ENCODE assay signal across 10 cellular contexts in genomic region chr6:6221829-6222535, GRCh38.
DNase-seq lines count a peak whose midpoint lies in the region; ATAC-seq, FAIRE-seq and TF ChIP-seq lines count a peak whose summit lies in the region.
"Had no signal": no experiment of that assay in that cellular context is flagged by ENCODE, and none has a peak within 500 bp of the region (broad histone marks: within the 10 kb centered on the region; RNA-seq: fewer than 3 reads in every experiment).

No MANE protein-coding gene starts in this region.

- no peaks in the 10 kb centered on the region for H3K36me3 ChIP-seq in GM12878 (ENCODE audit: control insufficient read depth in 2 of 2, insufficient read depth in 2 of 2, low read length in 1 of 2)

- no peak overlapping the region for H3K27ac ChIP-seq in GM12878 (ENCODE audit: control insufficient read depth, insufficient read depth)

- no peaks in the 10 kb centered on the region for H3K9me3 ChIP-seq in GM12878 (replicated peaks; ENCODE audit: control insufficient read depth, insufficient read depth, low read length)

- RAD21 ChIA-PET in GM12878 (lab: Charles Lee; ENCODE audit: unreplicated experiment) = interaction anchor here (1.0 to 2.9 kb wide), 5 partner anchors 94 to 325 kb away, joined by 3 to 17 read pairs (median 8); no protein-coding TSS in a partner anchor

- SMC1A ChIA-PET in GM12878 (lab: Charles Lee; ENCODE audit: uncharacterized antibody, unreplicated experiment) = interaction anchor here (1.0 to 2.8 kb wide), 8 partner anchors 25 to 325 kb away, joined by 3 to 15 read pairs (median 6); no protein-coding TSS in a partner anchor

- DNase-seq in NCI-H1417 (lab: John Stamatoyannopoulos, UW) = peak; percentile 5 to 22 (median 12)
- DNase-seq in NCI-H1417 treated with DMSO at 0.1 percent for 48 hours (lab: John Stamatoyannopoulos, UW) = no peak
- peak; percentile 17 to 22 for DNase-seq in Kasumi-1 (lab: John Stamatoyannopoulos, UW)
- no peak for DNase-seq in GM12878 (ENCODE audit: low read depth, low spot score)
- peak; percentile 53 for DNase-seq in myocyte (ENCODE audit: low read depth)
- DNase-seq in dedifferentiated amniotic fluid mesenchymal stem cell (ENCODE audit: extremely low spot score) = no peak
- DNase-seq in NCI-H2171 (lab: John Stamatoyannopoulos, UW) = no peak
- no peak for DNase-seq in foreskin fibroblast

- CTCF ChIA-PET in GM12878 (lab: Yijun Ruan, JAX) = interaction anchor here (0.7 to 4.3 kb wide), 19 partner anchors 9 to 325 kb away, joined by 3 to 19 read pairs (median 5); no protein-coding TSS in a partner anchor

- H3K79me2 ChIP-seq in GM12878 (ENCODE audit: control insufficient read depth, insufficient read depth, low read length) = no peaks in the 10 kb centered on the region

- H4K20me1 ChIP-seq in GM12878 (ENCODE audit: control insufficient read depth, insufficient read depth) = no peaks in the 10 kb centered on the region

- TF ChIP-seq RAD21 in GM12878 (IDR thresholded peaks at IDR 0.05; ENCODE audit: insufficient read depth, low read depth, low read length) = peak; percentile 52

- 15% methylated on average over 7 of the region's 7 CpGs for WGBS in GM12878 (ENCODE audit: insufficient coverage, insufficient replicate concordance, low lambda C conversion rate, missing lambda C conversion rate)

- ATAC-seq in GM12878 = peak; percentile 68

- H3K27me3 ChIP-seq in GM12878 (replicated peaks in 1 of 2; ENCODE audit: control insufficient read depth in 2 of 2, insufficient read depth in 2 of 2, low read length in 1 of 2) = no peaks in the 10 kb centered on the region

- no TSS peak for BruUV-seq in GM12878 (replicated peaks; lab: Mats Ljungman, UMichigan)

- H3K4me1 ChIP-seq in GM12878 (ENCODE audit: control insufficient read depth, insufficient read depth, low read length) = no peaks in the 10 kb centered on the region

- H3K4me3 ChIP-seq in GM12878 (no peak overlapping the region), foreskin fibroblast (ENCODE audit: low read depth in 1 of 2, low read length in 2 of 2) (no peak overlapping the region)

- POLR2A ChIA-PET in GM12878 (lab: Charles Lee) = interaction anchor here (0.8 kb wide), 1 partner anchor 108 kb away, joined by 3 read pairs; no protein-coding TSS in a partner anchor

- H3K4me2 ChIP-seq in GM12878 (ENCODE audit: control insufficient read depth, insufficient read depth) = no peak overlapping the region

- FAIRE-seq in GM12878 (lab: Jason Lieb, UNC) = no peak
- FAIRE-seq: colon, GM18507 had no signal

- H3K9ac ChIP-seq in GM12878 (ENCODE audit: control insufficient read depth, insufficient read depth, low read length) = no peak overlapping the region

- TF ChIP-seq POLR2A in GM12878 (IDR thresholded peaks at IDR 0.05; ENCODE audit: low read depth, low read length) = no peak

- TF ChIP-seq CTCF in GM12878 (IDR thresholded peaks at IDR 0.05 in 2 of 3, conservative IDR thresholded peaks at IDR 0.05 in 1 of 3; ENCODE audit: control insufficient read depth in 2 of 3, extremely low read depth in 1 of 3, insufficient read depth in 1 of 3, low read depth in 3 of 3, low read length in 3 of 3) = peak; percentile 33 to 44 (median 33); a peak in 4 of 6 replicates
- TF ChIP-seq CTCF in foreskin fibroblast (IDR thresholded peaks at IDR 0.05; ENCODE audit: low read depth, low read length) = no peak

- intact Hi-C loops in GM12878 (cut with micrococcal nuclease; ENCODE audit: unreplicated experiment) = loop anchor here (5.0 to 10.0 kb wide), 3 partner anchors 95 to 325 kb away; no protein-coding TSS in a partner anchor

- TF ChIP-seq EP300 in GM12878 (IDR thresholded peaks at IDR 0.05; ENCODE audit: borderline replicate concordance in 1 of 2, control insufficient read depth in 1 of 2, low read depth in 2 of 2, low read length in 2 of 2) = no peak

- in situ Hi-C loops in GM12878 (cut with MboI) = no loop called here

- H2AFZ ChIP-seq in GM12878 (ENCODE audit: control insufficient read depth, low read depth, low read length) = no peak overlapping the region

TF ChIP-seq in GM12878, 131 proteins besides CTCF, POLR2A, EP300 and RAD21:
- TF ChIP-seq ZNF622 (IDR thresholded peaks at IDR 0.05) (no peak), ATF7 (IDR thresholded peaks at IDR 0.05; ENCODE audit: low read depth) (0 out of 2 replicates have a peak, but pooled peaks have one; percentile 31), EGR1 (IDR thresholded peaks at IDR 0.05; ENCODE audit: borderline replicate concordance in 1 of 2, low read depth in 2 of 2, low read length in 2 of 2) (no peak), SMC3 (IDR thresholded peaks at IDR 0.05; ENCODE audit: borderline replicate concordance, low read length) (peak; percentile 46; the same call in 1 of the 2 replicates), GATAD2B (conservative IDR thresholded peaks at IDR 0.05; ENCODE audit: low read depth) (no peak), USF2 (IDR thresholded peaks at IDR 0.05; ENCODE audit: borderline replicate concordance, low read depth, low read length) (no peak), IKZF2 (IDR thresholded peaks at IDR 0.05) (peak in 1 of 2 experiments; percentile 47; a peak in 1 of 4 replicates), IKZF1 (conservative IDR thresholded peaks at IDR 0.05) (peak; percentile 43)
- TF ChIP-seq, protein P1, sequence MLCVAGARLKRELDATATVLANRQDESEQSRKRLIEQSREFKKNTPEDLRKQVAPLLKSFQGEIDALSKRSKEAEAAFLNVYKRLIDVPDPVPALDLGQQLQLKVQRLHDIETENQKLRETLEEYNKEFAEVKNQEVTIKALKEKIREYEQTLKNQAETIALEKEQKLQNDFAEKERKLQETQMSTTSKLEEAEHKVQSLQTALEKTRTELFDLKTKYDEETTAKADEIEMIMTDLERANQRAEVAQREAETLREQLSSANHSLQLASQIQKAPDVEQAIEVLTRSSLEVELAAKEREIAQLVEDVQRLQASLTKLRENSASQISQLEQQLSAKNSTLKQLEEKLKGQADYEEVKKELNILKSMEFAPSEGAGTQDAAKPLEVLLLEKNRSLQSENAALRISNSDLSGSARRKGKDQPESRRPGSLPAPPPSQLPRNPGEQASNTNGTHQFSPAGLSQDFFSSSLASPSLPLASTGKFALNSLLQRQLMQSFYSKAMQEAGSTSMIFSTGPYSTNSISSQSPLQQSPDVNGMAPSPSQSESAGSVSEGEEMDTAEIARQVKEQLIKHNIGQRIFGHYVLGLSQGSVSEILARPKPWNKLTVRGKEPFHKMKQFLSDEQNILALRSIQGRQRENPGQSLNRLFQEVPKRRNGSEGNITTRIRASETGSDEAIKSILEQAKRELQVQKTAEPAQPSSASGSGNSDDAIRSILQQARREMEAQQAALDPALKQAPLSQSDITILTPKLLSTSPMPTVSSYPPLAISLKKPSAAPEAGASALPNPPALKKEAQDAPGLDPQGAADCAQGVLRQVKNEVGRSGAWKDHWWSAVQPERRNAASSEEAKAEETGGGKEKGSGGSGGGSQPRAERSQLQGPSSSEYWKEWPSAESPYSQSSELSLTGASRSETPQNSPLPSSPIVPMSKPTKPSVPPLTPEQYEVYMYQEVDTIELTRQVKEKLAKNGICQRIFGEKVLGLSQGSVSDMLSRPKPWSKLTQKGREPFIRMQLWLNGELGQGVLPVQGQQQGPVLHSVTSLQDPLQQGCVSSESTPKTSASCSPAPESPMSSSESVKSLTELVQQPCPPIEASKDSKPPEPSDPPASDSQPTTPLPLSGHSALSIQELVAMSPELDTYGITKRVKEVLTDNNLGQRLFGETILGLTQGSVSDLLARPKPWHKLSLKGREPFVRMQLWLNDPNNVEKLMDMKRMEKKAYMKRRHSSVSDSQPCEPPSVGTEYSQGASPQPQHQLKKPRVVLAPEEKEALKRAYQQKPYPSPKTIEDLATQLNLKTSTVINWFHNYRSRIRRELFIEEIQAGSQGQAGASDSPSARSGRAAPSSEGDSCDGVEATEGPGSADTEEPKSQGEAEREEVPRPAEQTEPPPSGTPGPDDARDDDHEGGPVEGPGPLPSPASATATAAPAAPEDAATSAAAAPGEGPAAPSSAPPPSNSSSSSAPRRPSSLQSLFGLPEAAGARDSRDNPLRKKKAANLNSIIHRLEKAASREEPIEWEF (IDR thresholded peaks at IDR 0.05; ENCODE audit: insufficient replicate concordance, low read depth, low read length) = no peak
- TF ChIP-seq, protein P2, sequence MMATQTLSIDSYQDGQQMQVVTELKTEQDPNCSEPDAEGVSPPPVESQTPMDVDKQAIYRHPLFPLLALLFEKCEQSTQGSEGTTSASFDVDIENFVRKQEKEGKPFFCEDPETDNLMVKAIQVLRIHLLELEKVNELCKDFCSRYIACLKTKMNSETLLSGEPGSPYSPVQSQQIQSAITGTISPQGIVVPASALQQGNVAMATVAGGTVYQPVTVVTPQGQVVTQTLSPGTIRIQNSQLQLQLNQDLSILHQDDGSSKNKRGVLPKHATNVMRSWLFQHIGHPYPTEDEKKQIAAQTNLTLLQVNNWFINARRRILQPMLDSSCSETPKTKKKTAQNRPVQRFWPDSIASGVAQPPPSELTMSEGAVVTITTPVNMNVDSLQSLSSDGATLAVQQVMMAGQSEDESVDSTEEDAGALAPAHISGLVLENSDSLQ (IDR thresholded peaks at IDR 0.05) = peak; percentile 88

Comparison
In these comparisons a context has a peak if more than half of its experiments do, and no peak if none do; other contexts are left out.
1. DNase-seq: peak in NCI-H1417 (3 of 3), Kasumi-1 (2 of 2) and myocyte (single experiment); none in NCI-H1417 treated with DMSO at 0.1 percent for 48 hours (single experiment), GM12878 (single experiment), dedifferentiated amniotic fluid mesenchymal stem cell (single experiment), NCI-H2171 (single experiment) and foreskin fibroblast (0 of 2).